In genomic region chr20:44843863-44844262, GRCh38 we compare ENCODE assay signal across 1 cellular context.
TF ChIP-seq lines count a peak whose summit lies in the region.

No MANE protein-coding gene starts in this region.

TF ChIP-seq in GM12878, 131 proteins besides CTCF, POLR2A, EP300 and RAD21:
- TF ChIP-seq BCLAF1 (IDR thresholded peaks at IDR 0.05) = no peak
- TF ChIP-seq SKIL (IDR thresholded peaks at IDR 0.05; ENCODE audit: low read depth, poor library complexity, severe bottlenecking) = no peak
- TF ChIP-seq TCF3 (IDR thresholded peaks at IDR 0.05; ENCODE audit: borderline replicate concordance, insufficient read depth, low read depth, low read length) = no peak
- no peak for TF ChIP-seq IRF5 (IDR thresholded peaks at IDR 0.05; ENCODE audit: borderline replicate concordance)
- no peak for TF ChIP-seq PBX3 (IDR thresholded peaks at IDR 0.05; ENCODE audit: insufficient replicate concordance, low read depth, low read length)
- TF ChIP-seq NBN (IDR thresholded peaks at IDR 0.05) = no peak
- no peak for TF ChIP-seq MLLT1 (IDR thresholded peaks at IDR 0.05)
- no peak for TF ChIP-seq NRF1 (conservative IDR thresholded peaks at IDR 0.05; ENCODE audit: low read depth, low read length)
- TF ChIP-seq NFXL1 (IDR thresholded peaks at IDR 0.05; ENCODE audit: borderline replicate concordance) = no peak
- no peak for TF ChIP-seq CBX3 (IDR thresholded peaks at IDR 0.05; ENCODE audit: borderline replicate concordance, low read depth)
- TF ChIP-seq ZNF384 (IDR thresholded peaks at IDR 0.05; ENCODE audit: borderline replicate concordance, low read depth, low read length) = no peak
